Comparison of ENCODE assay signal across 1 cellular context in the genomic region with DNA sequence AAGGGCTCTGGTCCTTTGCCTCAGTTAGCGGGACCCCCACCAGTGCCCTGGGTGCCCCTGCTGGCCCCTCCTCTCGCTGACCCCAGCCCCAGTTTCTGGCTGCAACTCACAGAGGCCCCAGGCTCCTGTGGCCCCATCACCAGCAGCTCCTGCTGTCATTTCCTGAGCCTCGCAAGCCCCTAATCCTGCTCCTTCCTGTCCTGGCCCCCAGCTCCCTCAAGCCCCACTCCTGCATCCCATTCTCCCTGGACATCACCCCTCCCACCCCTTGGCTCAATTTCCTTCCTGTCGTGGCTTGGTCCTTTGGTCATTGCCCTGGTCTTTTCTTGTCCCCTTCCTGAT.
TF ChIP-seq lines count a peak whose summit lies in the region.

No MANE protein-coding gene starts in this region.

TF ChIP-seq in SK-N-SH, 30 proteins besides CTCF, POLR2A, EP300 and RAD21 (continued from another document):
- TF ChIP-seq, protein P1, sequence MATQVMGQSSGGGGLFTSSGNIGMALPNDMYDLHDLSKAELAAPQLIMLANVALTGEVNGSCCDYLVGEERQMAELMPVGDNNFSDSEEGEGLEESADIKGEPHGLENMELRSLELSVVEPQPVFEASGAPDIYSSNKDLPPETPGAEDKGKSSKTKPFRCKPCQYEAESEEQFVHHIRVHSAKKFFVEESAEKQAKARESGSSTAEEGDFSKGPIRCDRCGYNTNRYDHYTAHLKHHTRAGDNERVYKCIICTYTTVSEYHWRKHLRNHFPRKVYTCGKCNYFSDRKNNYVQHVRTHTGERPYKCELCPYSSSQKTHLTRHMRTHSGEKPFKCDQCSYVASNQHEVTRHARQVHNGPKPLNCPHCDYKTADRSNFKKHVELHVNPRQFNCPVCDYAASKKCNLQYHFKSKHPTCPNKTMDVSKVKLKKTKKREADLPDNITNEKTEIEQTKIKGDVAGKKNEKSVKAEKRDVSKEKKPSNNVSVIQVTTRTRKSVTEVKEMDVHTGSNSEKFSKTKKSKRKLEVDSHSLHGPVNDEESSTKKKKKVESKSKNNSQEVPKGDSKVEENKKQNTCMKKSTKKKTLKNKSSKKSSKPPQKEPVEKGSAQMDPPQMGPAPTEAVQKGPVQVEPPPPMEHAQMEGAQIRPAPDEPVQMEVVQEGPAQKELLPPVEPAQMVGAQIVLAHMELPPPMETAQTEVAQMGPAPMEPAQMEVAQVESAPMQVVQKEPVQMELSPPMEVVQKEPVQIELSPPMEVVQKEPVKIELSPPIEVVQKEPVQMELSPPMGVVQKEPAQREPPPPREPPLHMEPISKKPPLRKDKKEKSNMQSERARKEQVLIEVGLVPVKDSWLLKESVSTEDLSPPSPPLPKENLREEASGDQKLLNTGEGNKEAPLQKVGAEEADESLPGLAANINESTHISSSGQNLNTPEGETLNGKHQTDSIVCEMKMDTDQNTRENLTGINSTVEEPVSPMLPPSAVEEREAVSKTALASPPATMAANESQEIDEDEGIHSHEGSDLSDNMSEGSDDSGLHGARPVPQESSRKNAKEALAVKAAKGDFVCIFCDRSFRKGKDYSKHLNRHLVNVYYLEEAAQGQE (IDR thresholded peaks at IDR 0.05; ENCODE audit: low read depth, low read length), result no peak
- TF ChIP-seq RFX5 (IDR thresholded peaks at IDR 0.05; ENCODE audit: low read length), result no peak
- TF ChIP-seq, protein P2, sequence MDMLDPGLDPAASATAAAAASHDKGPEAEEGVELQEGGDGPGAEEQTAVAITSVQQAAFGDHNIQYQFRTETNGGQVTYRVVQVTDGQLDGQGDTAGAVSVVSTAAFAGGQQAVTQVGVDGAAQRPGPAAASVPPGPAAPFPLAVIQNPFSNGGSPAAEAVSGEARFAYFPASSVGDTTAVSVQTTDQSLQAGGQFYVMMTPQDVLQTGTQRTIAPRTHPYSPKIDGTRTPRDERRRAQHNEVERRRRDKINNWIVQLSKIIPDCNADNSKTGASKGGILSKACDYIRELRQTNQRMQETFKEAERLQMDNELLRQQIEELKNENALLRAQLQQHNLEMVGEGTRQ (IDR thresholded peaks at IDR 0.05; ENCODE audit: borderline replicate concordance, low read depth, low read length), result no peak
- TF ChIP-seq GATA2 (CRISPR knock-in tag; IDR thresholded peaks at IDR 0.05), result no peak
- no peak for TF ChIP-seq FOXJ3 (CRISPR knock-in tag; IDR thresholded peaks at IDR 0.05)
- TF ChIP-seq, protein P3, sequence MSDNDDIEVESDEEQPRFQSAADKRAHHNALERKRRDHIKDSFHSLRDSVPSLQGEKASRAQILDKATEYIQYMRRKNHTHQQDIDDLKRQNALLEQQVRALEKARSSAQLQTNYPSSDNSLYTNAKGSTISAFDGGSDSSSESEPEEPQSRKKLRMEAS (IDR thresholded peaks at IDR 0.05; ENCODE audit: low read depth), result no peak
